15 cellular contexts compared by ENCODE assay signal in the genomic region with DNA sequence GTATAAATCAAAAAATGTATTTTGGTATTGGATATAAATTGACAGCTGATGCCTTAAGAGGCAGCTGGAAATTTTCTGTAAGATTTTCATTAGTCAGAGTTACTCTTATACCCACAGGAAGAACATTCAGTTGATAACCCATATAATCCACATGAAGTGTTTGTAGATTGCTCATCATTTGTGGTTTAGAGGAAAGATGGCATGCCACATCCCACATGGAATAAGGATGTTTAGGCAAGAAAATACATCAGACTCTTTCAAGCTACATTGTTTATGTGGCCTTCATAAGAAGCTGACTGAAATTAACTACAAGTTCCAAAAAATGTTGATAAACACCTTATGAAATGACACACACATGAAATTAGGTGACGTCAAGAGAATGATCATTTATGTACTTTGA. TPM values are rescaled to one million over a fixed set of nuclear protein-coding genes. Genes with fewer than 3 reads are reported as not detected.
DNase-seq lines count a peak whose midpoint lies in the region; TF ChIP-seq lines count a peak whose summit lies in the region.
"Had no signal": no experiment of that assay in that cellular context is flagged by ENCODE, and none has a peak within 500 bp of the region (broad histone marks: within the 10 kb centered on the region; RNA-seq: fewer than 3 reads in every experiment).

No MANE protein-coding gene starts in this region.

- TF ChIP-seq CTCF in esophagus squamous epithelium (IDR thresholded peaks at IDR 0.05) (no peak), Peyer's patch (IDR thresholded peaks at IDR 0.05) (no peak)

- 60 to 87% methylated on average over 1 of the region's 1 CpG for WGBS in esophagus squamous epithelium, 2 donors

- intact Hi-C loops in posterior vena cava (cut with DNase I) (no loop called here), esophagus squamous epithelium (cut with DNase I) (no loop called here)

- TF ChIP-seq POLR2A in esophagus squamous epithelium (IDR thresholded peaks at IDR 0.05) (no peak), Peyer's patch (IDR thresholded peaks at IDR 0.05) (no peak)

- H3K9me3 ChIP-seq in esophagus squamous epithelium (no peaks in the 10 kb centered on the region), Peyer's patch (no peaks in the 10 kb centered on the region)

- DNase-seq in ELR (ENCODE audit: low read depth) (peak; percentile 94), RKO (ENCODE audit: low spot score) (peak; percentile 32), epithelial cell of prostate (ENCODE audit: low read depth, low spot score) (no peak), skeletal muscle cell (ENCODE audit: low read depth) (peak; percentile 77), posterior vena cava (ENCODE audit: low spot score) (no peak), esophagus squamous epithelium (lab: John Stamatoyannopoulos, UW) (no peak), Peyer's patch (no peak), NCI-H345 treated with DMSO at 0.1 percent for 48 hours (lab: John Stamatoyannopoulos, UW; ENCODE audit: unreplicated experiment) (no peak)
- DNase-seq: activated CD4-positive, alpha-beta T cell treated with anti-CD3 and anti-CD28 coated beads for 36 hours; activated naive CD8-positive, alpha-beta T cell treated with anti-CD3 and anti-CD28 coated beads, Interleukin-2, amount 10 ng/mL, durations not matched to agents 7 days and 5 days; COR-L47; NCI-H1417 treated with DMSO at 0.1 percent for 48 hours; NCI-H446 treated with DMSO at 0.1 percent for 48 hours; retina; stimulated activated naive CD8-positive, alpha-beta T cell treated with anti-CD3 and anti-CD28 coated beads, Interleukin-15, Interleukin-2, amounts not matched to agents 100 U/mL and 50 U/mL, for 24 hours had no signal

- H3K27ac ChIP-seq in epithelial cell of prostate = peak overlapping the region; percentile 53
- H3K27ac ChIP-seq in esophagus squamous epithelium = no peak overlapping the region
- H3K27ac ChIP-seq in Peyer's patch = no peak overlapping the region

- H3K4me1 ChIP-seq in esophagus squamous epithelium (peaks cover 0 to 9% (median 5%) of the 10 kb centered on the region in 3 donors), Peyer's patch (no peaks in the 10 kb centered on the region)

- no peaks in the 10 kb centered on the region for H3K36me3 ChIP-seq in esophagus squamous epithelium
- H3K36me3 ChIP-seq in Peyer's patch = no peaks in the 10 kb centered on the region

- H3K27me3 ChIP-seq in esophagus squamous epithelium (no peaks in the 10 kb centered on the region), Peyer's patch (no peaks in the 10 kb centered on the region)

- H3K4me3 ChIP-seq in skeletal muscle cell (ENCODE audit: low read depth, low read length) = no peak overlapping the region
- no peak overlapping the region for H3K4me3 ChIP-seq in esophagus squamous epithelium
- no peak overlapping the region for H3K4me3 ChIP-seq in Peyer's patch

RNA-seq across cellular contexts. Expression of a gene that starts 56.6 kb away (rescaled TPM):
- total RNA-seq in posterior vena cava (1 to 10 TPM; 2.9 to 6.0 TPM), esophagus squamous epithelium (10 to 100 TPM; 16.6 to 51.4 (median 36.3) TPM), Peyer's patch (10 to 100 TPM; 10.5 to 27.2 (median 11.1) TPM)

Comparison
In these comparisons a context has a peak if more than half of its experiments do, and no peak if none do; other contexts are left out.
1. DNase-seq: peak in ELR (single experiment), RKO (single experiment) and skeletal muscle cell (single experiment); none in epithelial cell of prostate (single experiment), posterior vena cava (single experiment), esophagus squamous epithelium (single experiment), Peyer's patch (0 of 3) and NCI-H345 treated with DMSO at 0.1 percent for 48 hours (single experiment).